In the genomic region with DNA sequence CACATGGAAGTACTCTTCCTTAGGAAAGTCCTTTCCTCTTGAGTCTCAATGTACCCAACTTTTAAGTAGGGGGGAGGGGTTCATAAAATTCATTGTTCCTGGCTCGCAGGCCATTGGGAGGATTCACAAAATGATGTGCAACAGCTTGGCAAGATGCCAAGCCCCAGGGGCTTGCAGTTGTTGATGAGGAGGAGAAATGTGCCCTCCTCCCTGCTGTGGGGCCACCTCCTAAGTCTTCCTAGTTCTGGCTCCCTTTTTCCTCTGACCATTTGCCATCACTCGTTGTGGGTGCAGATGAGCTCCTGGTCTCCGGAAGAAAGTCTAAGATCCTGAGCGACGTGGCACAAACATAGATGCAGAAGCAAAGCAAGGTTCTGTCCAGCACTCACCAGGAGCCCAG, we compare ENCODE assay signal across 26 cellular contexts.
"Had no signal": no experiment of that assay in that cellular context is flagged by ENCODE, and none has a peak within 500 bp of the region (broad histone marks: within the 10 kb centered on the region; RNA-seq: fewer than 3 reads in every experiment).

No MANE protein-coding gene starts in this region.

- H3K27me3 ChIP-seq: dorsolateral prefrontal cortex, foreskin keratinocyte, hepatocyte, transverse colon, upper lobe of right lung, uterus had no signal

- H3K4me1 ChIP-seq: foreskin keratinocyte, gastroesophageal sphincter, heart left ventricle, left ventricle myocardium inferior, lower lobe of right lung, psoas muscle, suprapubic skin, transverse colon, upper lobe of right lung, uterus had no signal

- H3K36me3 ChIP-seq: gastroesophageal sphincter, heart left ventricle, left ventricle myocardium inferior, lower lobe of right lung, suprapubic skin, transverse colon, upper lobe of right lung, uterus had no signal

- H3K4me2 ChIP-seq: hepatocyte had no signal

- H3K4me3 Mint-ChIP-seq: naive B cell; nephron; stimulated activated naive B cell treated with anti-CD40 and anti-IgM and Interleukin-4, amounts not matched to agents 10 μg/mL and 1 μg/mL and 100 μg/mL, for 72 hours; stimulated activated naive CD8-positive, alpha-beta T cell treated with anti-CD3 and anti-CD28 coated beads, Interleukin-15, amount 100 ng/mL, for 72 hours had no signal

- H3K9me3 ChIP-seq: lower lobe of right lung, psoas muscle, transverse colon, upper lobe of right lung, uterus had no signal

- H2AFZ ChIP-seq: hepatocyte had no signal

- DNase-seq: dorsolateral prefrontal cortex; effector CD4-positive, alpha-beta T cell; foreskin keratinocyte; heart left ventricle; kidney glomerular epithelial cell; left colon; left ventricle myocardium inferior; lower lobe of right lung; mucosa of descending colon; naive B cell; nucleus accumbens; psoas muscle; small intestine; stimulated activated CD4-positive, alpha-beta T cell treated with anti-CD3 and anti-CD28 coated beads, Interleukin-15, amount 100 ng/mL, for 24 hours; stimulated activated CD4-positive, alpha-beta T cell treated with anti-CD3 and anti-CD28 coated beads, Interleukin-2, amount 100 ng/mL, for 48 hours; stimulated activated naive B cell treated with anti-CD40 and anti-IgM and Interleukin-4, amounts not matched to agents 10 μg/mL and 1 μg/mL and 100 μg/mL, for 72 hours; stimulated activated naive CD8-positive, alpha-beta T cell treated with anti-CD3 and anti-CD28 coated beads, Interleukin-15, amount 100 ng/mL, for 72 hours; transverse colon; upper lobe of right lung; uterus had no signal

- H3K4me1 Mint-ChIP-seq: naive B cell; stimulated activated naive B cell treated with anti-CD40 and anti-IgM and Interleukin-4, amounts not matched to agents 10 μg/mL and 1 μg/mL and 100 μg/mL, for 72 hours; stimulated activated naive CD8-positive, alpha-beta T cell treated with anti-CD3 and anti-CD28 coated beads, Interleukin-15, amount 100 ng/mL, for 72 hours had no signal

- H3K27me3 Mint-ChIP-seq: stimulated activated naive B cell treated with anti-CD40 and anti-IgM and Interleukin-4, amounts not matched to agents 10 μg/mL and 1 μg/mL and 100 μg/mL, for 72 hours; stimulated activated naive CD8-positive, alpha-beta T cell treated with anti-CD3 and anti-CD28 coated beads, Interleukin-15, amount 100 ng/mL, for 72 hours had no signal

- H3K27ac ChIP-seq: dorsolateral prefrontal cortex, epithelial cell of prostate, foreskin keratinocyte, gastroesophageal sphincter, heart left ventricle, hepatocyte, left ventricle myocardium inferior, lower lobe of right lung, psoas muscle, suprapubic skin, transverse colon, upper lobe of right lung, uterus had no signal

- H3K27ac Mint-ChIP-seq: naive B cell; nephron; stimulated activated naive B cell treated with anti-CD40 and anti-IgM and Interleukin-4, amounts not matched to agents 10 μg/mL and 1 μg/mL and 100 μg/mL, for 72 hours; stimulated activated naive CD8-positive, alpha-beta T cell treated with anti-CD3 and anti-CD28 coated beads, Interleukin-15, amount 100 ng/mL, for 72 hours had no signal

- ATAC-seq: esophagus mucosa; foreskin keratinocyte; gastroesophageal sphincter; heart left ventricle; left colon; lower lobe of right lung; mucosa of descending colon; psoas muscle; stimulated activated naive B cell treated with anti-CD40 and anti-IgM and Interleukin-4, amounts not matched to agents 10 μg/mL and 1 μg/mL and 100 μg/mL, for 72 hours; stimulated activated naive CD8-positive, alpha-beta T cell treated with anti-CD3 and anti-CD28 coated beads, Interleukin-15, amount 100 ng/mL, for 72 hours; upper lobe of right lung had no signal

- H3K79me2 ChIP-seq: hepatocyte had no signal

- H3K4me3 ChIP-seq: dorsolateral prefrontal cortex, gastroesophageal sphincter, heart left ventricle, hepatocyte, left ventricle myocardium inferior, lower lobe of right lung, mucosa of descending colon, psoas muscle, suprapubic skin, transverse colon, upper lobe of right lung, uterus had no signal
